ENCODE assay signal across 1 cellular context in genomic region chr20:36808317-36809257, GRCh38.
A peak's percentile ranks its signal among the peaks of the same experiment; 100 is the strongest.
TF ChIP-seq lines count a peak whose summit lies in the region.

No MANE protein-coding gene starts in this region.

TF ChIP-seq in HepG2, 621 proteins besides CTCF, POLR2A, EP300 and RAD21 (continued from another document and continues in another):
- TF ChIP-seq ZBTB14 (CRISPR knock-in tag; IDR thresholded peaks at IDR 0.05) (no peak), RBM22 (optimal IDR thresholded peaks at IDR 0.05; ENCODE audit: low read length) (no peak), BATF2 (CRISPR knock-in tag; IDR thresholded peaks at IDR 0.05) (no peak), SRSF1 (optimal IDR thresholded peaks at IDR 0.05; ENCODE audit: low read depth, low read length) (peak; percentile 78), ARID4A (CRISPR knock-in tag; IDR thresholded peaks at IDR 0.05; ENCODE audit: borderline replicate concordance) (peak; percentile 35), ZC3H13 (CRISPR knock-in tag; IDR thresholded peaks at IDR 0.05) (no peak), DPF2 (CRISPR knock-in tag; IDR thresholded peaks at IDR 0.05; ENCODE audit: borderline replicate concordance, low read depth) (no peak), JUNB (CRISPR knock-in tag; IDR thresholded peaks at IDR 0.05; ENCODE audit: borderline replicate concordance) (no peak), NPAS2 (CRISPR knock-in tag; IDR thresholded peaks at IDR 0.05; ENCODE audit: borderline replicate concordance) (no peak), POLR2G (IDR thresholded peaks at IDR 0.05; ENCODE audit: low read depth, low read length) (no peak), BCLAF1 (IDR thresholded peaks at IDR 0.05) (no peak), ZNF430 (CRISPR knock-in tag; IDR thresholded peaks at IDR 0.05) (no peak), ZNF816 (CRISPR knock-in tag; IDR thresholded peaks at IDR 0.05; ENCODE audit: borderline replicate concordance) (no peak), ZNF576 (CRISPR knock-in tag; IDR thresholded peaks at IDR 0.05) (no peak), TEAD2 (CRISPR knock-in tag; IDR thresholded peaks at IDR 0.05) (no peak), ZBTB40 (IDR thresholded peaks at IDR 0.05) (no peak), ZBTB40 (CRISPR knock-in tag; IDR thresholded peaks at IDR 0.05) (0 out of 2 replicates have a peak, but pooled peaks have one; percentile 47), ZNF281 (CRISPR knock-in tag; IDR thresholded peaks at IDR 0.05; ENCODE audit: borderline replicate concordance) (0 out of 2 replicates have a peak, but pooled peaks have one; percentile 2), TMF1 (CRISPR knock-in tag; IDR thresholded peaks at IDR 0.05; ENCODE audit: low read depth) (no peak), TEF (CRISPR knock-in tag; IDR thresholded peaks at IDR 0.05) (no peak), ZNF83 (CRISPR knock-in tag; IDR thresholded peaks at IDR 0.05; ENCODE audit: borderline replicate concordance) (no peak), MAFK (conservative IDR thresholded peaks at IDR 0.05 in 1 of 2, IDR thresholded peaks at IDR 0.05 in 1 of 2; ENCODE audit: low read length in 2 of 2) (peak in 1 of 2 experiments; percentile 39; a peak in 1 of 4 replicates), ZBTB34 (CRISPR knock-in tag; IDR thresholded peaks at IDR 0.05) (no peak)
